1 cellular context compared by ENCODE assay signal in genomic region chrX:9148626-9149385, GRCh38.
A peak's percentile ranks its signal among the peaks of the same experiment; 100 is the strongest.
TF ChIP-seq lines count a peak whose summit lies in the region.

No MANE protein-coding gene starts in this region.

TF ChIP-seq in GM23338, 12 proteins besides CTCF, POLR2A, EP300 and RAD21 (continued from another document):
- TF ChIP-seq, protein P1, sequence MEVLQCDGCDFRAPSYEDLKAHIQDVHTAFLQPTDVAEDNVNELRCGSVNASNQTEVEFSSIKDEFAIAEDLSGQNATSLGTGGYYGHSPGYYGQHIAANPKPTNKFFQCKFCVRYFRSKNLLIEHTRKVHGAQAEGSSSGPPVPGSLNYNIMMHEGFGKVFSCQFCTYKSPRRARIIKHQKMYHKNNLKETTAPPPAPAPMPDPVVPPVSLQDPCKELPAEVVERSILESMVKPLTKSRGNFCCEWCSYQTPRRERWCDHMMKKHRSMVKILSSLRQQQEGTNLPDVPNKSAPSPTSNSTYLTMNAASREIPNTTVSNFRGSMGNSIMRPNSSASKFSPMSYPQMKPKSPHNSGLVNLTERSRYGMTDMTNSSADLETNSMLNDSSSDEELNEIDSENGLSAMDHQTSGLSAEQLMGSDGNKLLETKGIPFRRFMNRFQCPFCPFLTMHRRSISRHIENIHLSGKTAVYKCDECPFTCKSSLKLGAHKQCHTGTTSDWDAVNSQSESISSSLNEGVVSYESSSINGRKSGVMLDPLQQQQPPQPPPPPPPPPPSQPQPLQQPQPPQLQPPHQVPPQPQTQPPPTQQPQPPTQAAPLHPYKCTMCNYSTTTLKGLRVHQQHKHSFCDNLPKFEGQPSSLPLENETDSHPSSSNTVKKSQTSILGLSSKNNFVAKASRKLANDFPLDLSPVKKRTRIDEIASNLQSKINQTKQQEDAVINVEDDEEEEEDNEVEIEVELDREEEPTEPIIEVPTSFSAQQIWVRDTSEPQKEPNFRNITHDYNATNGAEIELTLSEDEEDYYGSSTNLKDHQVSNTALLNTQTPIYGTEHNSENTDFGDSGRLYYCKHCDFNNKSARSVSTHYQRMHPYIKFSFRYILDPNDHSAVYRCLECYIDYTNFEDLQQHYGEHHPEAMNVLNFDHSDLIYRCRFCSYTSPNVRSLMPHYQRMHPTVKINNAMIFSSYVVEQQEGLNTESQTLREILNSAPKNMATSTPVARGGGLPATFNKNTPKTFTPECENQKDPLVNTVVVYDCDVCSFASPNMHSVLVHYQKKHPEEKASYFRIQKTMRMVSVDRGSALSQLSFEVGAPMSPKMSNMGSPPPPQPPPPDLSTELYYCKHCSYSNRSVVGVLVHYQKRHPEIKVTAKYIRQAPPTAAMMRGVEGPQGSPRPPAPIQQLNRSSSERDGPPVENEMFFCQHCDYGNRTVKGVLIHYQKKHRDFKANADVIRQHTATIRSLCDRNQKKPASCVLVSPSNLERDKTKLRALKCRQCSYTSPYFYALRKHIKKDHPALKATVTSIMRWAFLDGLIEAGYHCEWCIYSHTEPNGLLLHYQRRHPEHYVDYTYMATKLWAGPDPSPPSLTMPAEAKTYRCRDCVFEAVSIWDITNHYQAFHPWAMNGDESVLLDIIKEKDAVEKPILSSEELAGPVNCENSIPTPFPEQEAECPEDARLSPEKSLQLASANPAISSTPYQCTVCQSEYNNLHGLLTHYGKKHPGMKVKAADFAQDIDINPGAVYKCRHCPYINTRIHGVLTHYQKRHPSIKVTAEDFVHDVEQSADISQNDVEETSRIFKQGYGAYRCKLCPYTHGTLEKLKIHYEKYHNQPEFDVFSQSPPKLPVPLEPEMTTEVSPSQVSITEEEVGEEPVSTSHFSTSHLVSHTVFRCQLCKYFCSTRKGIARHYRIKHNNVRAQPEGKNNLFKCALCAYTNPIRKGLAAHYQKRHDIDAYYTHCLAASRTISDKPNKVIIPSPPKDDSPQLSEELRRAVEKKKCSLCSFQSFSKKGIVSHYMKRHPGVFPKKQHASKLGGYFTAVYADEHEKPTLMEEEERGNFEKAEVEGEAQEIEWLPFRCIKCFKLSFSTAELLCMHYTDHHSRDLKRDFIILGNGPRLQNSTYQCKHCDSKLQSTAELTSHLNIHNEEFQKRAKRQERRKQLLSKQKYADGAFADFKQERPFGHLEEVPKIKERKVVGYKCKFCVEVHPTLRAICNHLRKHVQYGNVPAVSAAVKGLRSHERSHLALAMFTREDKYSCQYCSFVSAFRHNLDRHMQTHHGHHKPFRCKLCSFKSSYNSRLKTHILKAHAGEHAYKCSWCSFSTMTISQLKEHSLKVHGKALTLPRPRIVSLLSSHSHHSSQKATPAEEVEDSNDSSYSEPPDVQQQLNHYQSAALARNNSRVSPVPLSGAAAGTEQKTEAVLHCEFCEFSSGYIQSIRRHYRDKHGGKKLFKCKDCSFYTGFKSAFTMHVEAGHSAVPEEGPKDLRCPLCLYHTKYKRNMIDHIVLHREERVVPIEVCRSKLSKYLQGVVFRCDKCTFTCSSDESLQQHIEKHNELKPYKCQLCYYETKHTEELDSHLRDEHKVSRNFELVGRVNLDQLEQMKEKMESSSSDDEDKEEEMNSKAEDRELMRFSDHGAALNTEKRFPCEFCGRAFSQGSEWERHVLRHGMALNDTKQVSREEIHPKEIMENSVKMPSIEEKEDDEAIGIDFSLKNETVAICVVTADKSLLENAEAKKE (CRISPR knock-in tag; IDR thresholded peaks at IDR 0.05): peak; percentile 25; the same call in 1 of the 2 replicates
- TF ChIP-seq STAT1 (IDR thresholded peaks at IDR 0.05; ENCODE audit: unreplicated experiment): no peak
- TF ChIP-seq JUNB (IDR thresholded peaks at IDR 0.05; ENCODE audit: unreplicated experiment): no peak
- TF ChIP-seq, protein P2, sequence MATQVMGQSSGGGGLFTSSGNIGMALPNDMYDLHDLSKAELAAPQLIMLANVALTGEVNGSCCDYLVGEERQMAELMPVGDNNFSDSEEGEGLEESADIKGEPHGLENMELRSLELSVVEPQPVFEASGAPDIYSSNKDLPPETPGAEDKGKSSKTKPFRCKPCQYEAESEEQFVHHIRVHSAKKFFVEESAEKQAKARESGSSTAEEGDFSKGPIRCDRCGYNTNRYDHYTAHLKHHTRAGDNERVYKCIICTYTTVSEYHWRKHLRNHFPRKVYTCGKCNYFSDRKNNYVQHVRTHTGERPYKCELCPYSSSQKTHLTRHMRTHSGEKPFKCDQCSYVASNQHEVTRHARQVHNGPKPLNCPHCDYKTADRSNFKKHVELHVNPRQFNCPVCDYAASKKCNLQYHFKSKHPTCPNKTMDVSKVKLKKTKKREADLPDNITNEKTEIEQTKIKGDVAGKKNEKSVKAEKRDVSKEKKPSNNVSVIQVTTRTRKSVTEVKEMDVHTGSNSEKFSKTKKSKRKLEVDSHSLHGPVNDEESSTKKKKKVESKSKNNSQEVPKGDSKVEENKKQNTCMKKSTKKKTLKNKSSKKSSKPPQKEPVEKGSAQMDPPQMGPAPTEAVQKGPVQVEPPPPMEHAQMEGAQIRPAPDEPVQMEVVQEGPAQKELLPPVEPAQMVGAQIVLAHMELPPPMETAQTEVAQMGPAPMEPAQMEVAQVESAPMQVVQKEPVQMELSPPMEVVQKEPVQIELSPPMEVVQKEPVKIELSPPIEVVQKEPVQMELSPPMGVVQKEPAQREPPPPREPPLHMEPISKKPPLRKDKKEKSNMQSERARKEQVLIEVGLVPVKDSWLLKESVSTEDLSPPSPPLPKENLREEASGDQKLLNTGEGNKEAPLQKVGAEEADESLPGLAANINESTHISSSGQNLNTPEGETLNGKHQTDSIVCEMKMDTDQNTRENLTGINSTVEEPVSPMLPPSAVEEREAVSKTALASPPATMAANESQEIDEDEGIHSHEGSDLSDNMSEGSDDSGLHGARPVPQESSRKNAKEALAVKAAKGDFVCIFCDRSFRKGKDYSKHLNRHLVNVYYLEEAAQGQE (IDR thresholded peaks at IDR 0.05; ENCODE audit: unreplicated experiment): no peak
- no peak for TF ChIP-seq POLR2AphosphoS5 (IDR thresholded peaks at IDR 0.05; ENCODE audit: low read depth)
